In genomic region chr2:26067980-26068507, GRCh38 we compare ENCODE assay signal across 2 cellular contexts.
TF ChIP-seq lines count a peak whose summit lies in the region.

No MANE protein-coding gene starts in this region.

TF ChIP-seq in GM23338, 12 proteins besides CTCF, POLR2A, EP300 and RAD21 (continued from another document):
- TF ChIP-seq ZNF462 (CRISPR knock-in tag; IDR thresholded peaks at IDR 0.05), result no peak
- no peak for TF ChIP-seq EZH2 (IDR thresholded peaks at IDR 0.05; ENCODE audit: low read depth, unreplicated experiment)
- TF ChIP-seq STAT1 (IDR thresholded peaks at IDR 0.05; ENCODE audit: unreplicated experiment), result no peak
- TF ChIP-seq JUNB (IDR thresholded peaks at IDR 0.05; ENCODE audit: unreplicated experiment), result no peak
- TF ChIP-seq NANOG (IDR thresholded peaks at IDR 0.05; ENCODE audit: borderline replicate concordance), result no peak
- TF ChIP-seq ZNF331 (CRISPR knock-in tag; IDR thresholded peaks at IDR 0.05; ENCODE audit: low read depth), result no peak
- TF ChIP-seq EZH2phosphoT487 (IDR thresholded peaks at IDR 0.05; ENCODE audit: unreplicated experiment), result no peak
- TF ChIP-seq, protein P1, sequence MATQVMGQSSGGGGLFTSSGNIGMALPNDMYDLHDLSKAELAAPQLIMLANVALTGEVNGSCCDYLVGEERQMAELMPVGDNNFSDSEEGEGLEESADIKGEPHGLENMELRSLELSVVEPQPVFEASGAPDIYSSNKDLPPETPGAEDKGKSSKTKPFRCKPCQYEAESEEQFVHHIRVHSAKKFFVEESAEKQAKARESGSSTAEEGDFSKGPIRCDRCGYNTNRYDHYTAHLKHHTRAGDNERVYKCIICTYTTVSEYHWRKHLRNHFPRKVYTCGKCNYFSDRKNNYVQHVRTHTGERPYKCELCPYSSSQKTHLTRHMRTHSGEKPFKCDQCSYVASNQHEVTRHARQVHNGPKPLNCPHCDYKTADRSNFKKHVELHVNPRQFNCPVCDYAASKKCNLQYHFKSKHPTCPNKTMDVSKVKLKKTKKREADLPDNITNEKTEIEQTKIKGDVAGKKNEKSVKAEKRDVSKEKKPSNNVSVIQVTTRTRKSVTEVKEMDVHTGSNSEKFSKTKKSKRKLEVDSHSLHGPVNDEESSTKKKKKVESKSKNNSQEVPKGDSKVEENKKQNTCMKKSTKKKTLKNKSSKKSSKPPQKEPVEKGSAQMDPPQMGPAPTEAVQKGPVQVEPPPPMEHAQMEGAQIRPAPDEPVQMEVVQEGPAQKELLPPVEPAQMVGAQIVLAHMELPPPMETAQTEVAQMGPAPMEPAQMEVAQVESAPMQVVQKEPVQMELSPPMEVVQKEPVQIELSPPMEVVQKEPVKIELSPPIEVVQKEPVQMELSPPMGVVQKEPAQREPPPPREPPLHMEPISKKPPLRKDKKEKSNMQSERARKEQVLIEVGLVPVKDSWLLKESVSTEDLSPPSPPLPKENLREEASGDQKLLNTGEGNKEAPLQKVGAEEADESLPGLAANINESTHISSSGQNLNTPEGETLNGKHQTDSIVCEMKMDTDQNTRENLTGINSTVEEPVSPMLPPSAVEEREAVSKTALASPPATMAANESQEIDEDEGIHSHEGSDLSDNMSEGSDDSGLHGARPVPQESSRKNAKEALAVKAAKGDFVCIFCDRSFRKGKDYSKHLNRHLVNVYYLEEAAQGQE (IDR thresholded peaks at IDR 0.05; ENCODE audit: unreplicated experiment), result no peak
- TF ChIP-seq POLR2AphosphoS5 (IDR thresholded peaks at IDR 0.05; ENCODE audit: low read depth), result no peak
TF ChIP-seq in GM23338: peak in this region for 0.

TF ChIP-seq in WTC11, 78 proteins besides CTCF, POLR2A, EP300 and RAD21 (continued from another document):
- TF ChIP-seq, protein P2, sequence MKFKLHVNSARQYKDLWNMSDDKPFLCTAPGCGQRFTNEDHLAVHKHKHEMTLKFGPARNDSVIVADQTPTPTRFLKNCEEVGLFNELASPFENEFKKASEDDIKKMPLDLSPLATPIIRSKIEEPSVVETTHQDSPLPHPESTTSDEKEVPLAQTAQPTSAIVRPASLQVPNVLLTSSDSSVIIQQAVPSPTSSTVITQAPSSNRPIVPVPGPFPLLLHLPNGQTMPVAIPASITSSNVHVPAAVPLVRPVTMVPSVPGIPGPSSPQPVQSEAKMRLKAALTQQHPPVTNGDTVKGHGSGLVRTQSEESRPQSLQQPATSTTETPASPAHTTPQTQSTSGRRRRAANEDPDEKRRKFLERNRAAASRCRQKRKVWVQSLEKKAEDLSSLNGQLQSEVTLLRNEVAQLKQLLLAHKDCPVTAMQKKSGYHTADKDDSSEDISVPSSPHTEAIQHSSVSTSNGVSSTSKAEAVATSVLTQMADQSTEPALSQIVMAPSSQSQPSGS (CRISPR knock-in tag; IDR thresholded peaks at IDR 0.05; ENCODE audit: borderline replicate concordance, low read depth), result no peak
- TF ChIP-seq ZNF232 (CRISPR knock-in tag; IDR thresholded peaks at IDR 0.05) (no peak), ZNF671 (CRISPR knock-in tag; IDR thresholded peaks at IDR 0.05) (no peak), FOXP4 (CRISPR knock-in tag; IDR thresholded peaks at IDR 0.05) (no peak)
- TF ChIP-seq, protein P3, sequence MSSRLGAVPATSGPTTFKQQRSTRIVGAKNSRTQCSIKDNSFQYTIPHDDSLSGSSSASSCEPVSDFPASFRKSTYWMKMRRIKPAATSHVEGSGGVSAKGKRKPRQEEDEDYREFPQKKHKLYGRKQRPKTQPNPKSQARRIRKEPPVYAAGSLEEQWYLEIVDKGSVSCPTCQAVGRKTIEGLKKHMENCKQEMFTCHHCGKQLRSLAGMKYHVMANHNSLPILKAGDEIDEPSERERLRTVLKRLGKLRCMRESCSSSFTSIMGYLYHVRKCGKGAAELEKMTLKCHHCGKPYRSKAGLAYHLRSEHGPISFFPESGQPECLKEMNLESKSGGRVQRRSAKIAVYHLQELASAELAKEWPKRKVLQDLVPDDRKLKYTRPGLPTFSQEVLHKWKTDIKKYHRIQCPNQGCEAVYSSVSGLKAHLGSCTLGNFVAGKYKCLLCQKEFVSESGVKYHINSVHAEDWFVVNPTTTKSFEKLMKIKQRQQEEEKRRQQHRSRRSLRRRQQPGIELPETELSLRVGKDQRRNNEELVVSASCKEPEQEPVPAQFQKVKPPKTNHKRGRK (CRISPR knock-in tag; IDR thresholded peaks at IDR 0.05; ENCODE audit: borderline replicate concordance), result no peak
TF ChIP-seq in WTC11: peak in this region for 0.
